Comparison of ENCODE assay signal across 20 cellular contexts in genomic region chr1:20138961-20139550, GRCh38. TPM values are rescaled to one million over a fixed set of nuclear protein-coding genes. Genes with fewer than 3 reads are reported as not detected.
DNase-seq lines count a peak whose midpoint lies in the region; ATAC-seq and TF ChIP-seq lines count a peak whose summit lies in the region.
"Had no signal": no experiment of that assay in that cellular context is flagged by ENCODE, and none has a peak within 500 bp of the region (broad histone marks: within the 10 kb centered on the region; RNA-seq: fewer than 3 reads in every experiment).

PLA2G2F (plus strand) TSS chr1:20139323; CDS start chr1:20139428, 105 bp downstream.

- dilution Hi-C loops in IMR-90 (cut with HindIII; ENCODE audit: low sequenced_read_pairs, unreplicated experiment): no loop called here

- TF ChIP-seq EP300 in sigmoid colon (IDR thresholded peaks at IDR 0.05): no peak

- intact Hi-C loops in IMR-90 (cut with micrococcal nuclease): no loop called here
- intact Hi-C loops in lower lobe of right lung (cut with DNase I): no loop called here
- intact Hi-C loops in sigmoid colon (cut with DNase I): no loop called here

- no peak within 1 kb of the TSS for H2AFZ ChIP-seq in IMR-90 (replicated peaks; ENCODE audit: low read length, poor library complexity)

- no peak within 1 kb of the TSS for H3K4ac ChIP-seq in IMR-90 (ENCODE audit: low read depth, low read length)

- H2AK5ac ChIP-seq in IMR-90 (ENCODE audit: low read depth, low read length): no peak within 1 kb of the TSS

- DNase-seq in IMR-90: no peak
- peak; percentile 22 for DNase-seq in lower lobe of right lung
- peak; percentile 39 for DNase-seq in sigmoid colon
- DNase-seq in activated T-cell treated with anti-CD3 and anti-CD28 coated beads for 4 hours: no peak
- DNase-seq in activated CD4-positive, alpha-beta memory T cell treated with anti-CD3 and anti-CD28 coated beads, Interleukin-2, amount 10 ng/mL, durations not matched to agents 7 days and 5 days: no peak
- DNase-seq: BE2C, DMS 273 treated with DMSO at 0.1 percent for 48 hours, HFFc6, KG1, NCI-H1092, NCI-H1694, NCI-H446, NCI-H774 had no signal

- no peak within 1 kb of the TSS for H3K27ac Mint-ChIP-seq in activated CD4-positive, alpha-beta memory T cell treated with anti-CD3 and anti-CD28 coated beads, Interleukin-2, amount 10 ng/mL, durations not matched to agents 7 days and 5 days
- H3K27ac Mint-ChIP-seq: HFFc6 had no signal

- TF ChIP-seq CTCF in IMR-90 (conservative IDR thresholded peaks at IDR 0.05; ENCODE audit: low read depth, low read length) (no peak), lower lobe of right lung (IDR thresholded peaks at IDR 0.05) (no peak), sigmoid colon (IDR thresholded peaks at IDR 0.05) (no peak)

- POLR2A ChIA-PET in IMR-90 (lab: Charles Lee; ENCODE audit: unreplicated experiment): no interaction called here
- POLR2A ChIA-PET in activated CD4-positive, alpha-beta memory T cell treated with anti-CD3 and anti-CD28 coated beads, Interleukin-2, amount 10 ng/mL, durations not matched to agents 7 days and 5 days (lab: Charles Lee): no interaction called here

- CTCF ChIA-PET in IMR-90 (lab: Yijun Ruan, JAX): no interaction called here
- CTCF ChIA-PET in activated CD4-positive, alpha-beta memory T cell treated with anti-CD3 and anti-CD28 coated beads, Interleukin-2, amount 10 ng/mL, durations not matched to agents 7 days and 5 days (lab: Charles Lee): no interaction called here

- H3K9ac ChIP-seq in BLaER1 treated with 17β-estradiol and CSF1 and Interleukin-3, amounts not matched to agents 10 nM and 100 nM: no peak within 1 kb of the TSS
- no peak within 1 kb of the TSS for H3K9ac ChIP-seq in IMR-90 (ENCODE audit: low read depth, low read length)

- in situ Hi-C loops in IMR-90 (cut with MboI; ENCODE audit: low sequenced_read_pairs): no loop called here

- H3K23ac ChIP-seq in IMR-90 (ENCODE audit: low read depth, low read length): no peak within 1 kb of the TSS

- no peak within 1 kb of the TSS for H2BK5ac ChIP-seq in IMR-90 (ENCODE audit: low read depth, low read length, poor library complexity, severe bottlenecking)

- no peak within 1 kb of the TSS for H3K14ac ChIP-seq in IMR-90 (replicated peaks; ENCODE audit: low read depth, low read length)

- H3K79me1 ChIP-seq in IMR-90 (ENCODE audit: low read depth in 1 of 2, low read length in 2 of 2): no peaks in the 10 kb centered on the region

- no peaks in the 10 kb centered on the region for H3K4me1 Mint-ChIP-seq in activated CD4-positive, alpha-beta memory T cell treated with anti-CD3 and anti-CD28 coated beads, Interleukin-2, amount 10 ng/mL, durations not matched to agents 7 days and 5 days

- H3K36me3 ChIP-seq in BLaER1 treated with 17β-estradiol and CSF1 and Interleukin-3, amounts not matched to agents 10 nM and 100 nM: no peaks in the 10 kb centered on the region
- H3K36me3 ChIP-seq in IMR-90 (ENCODE audit: control insufficient read depth, insufficient read depth, low read length): no peaks in the 10 kb centered on the region
- H3K36me3 ChIP-seq in lower lobe of right lung: no peaks in the 10 kb centered on the region
- H3K36me3 ChIP-seq in sigmoid colon: no peaks in the 10 kb centered on the region
- H3K36me3 ChIP-seq: BE2C had no signal

- ATAC-seq in IMR-90 (ENCODE audit: low read depth) (no peak), lower lobe of right lung (no peak), GM19328 (IDR thresholded peaks at IDR 0.05; ENCODE audit: unreplicated experiment) (no peak)
- ATAC-seq: Panc1, Right ventricle myocardium inferior had no signal

- H3K36me3 Mint-ChIP-seq in activated CD4-positive, alpha-beta memory T cell treated with anti-CD3 and anti-CD28 coated beads, Interleukin-2, amount 10 ng/mL, durations not matched to agents 7 days and 5 days (ENCODE audit: low read depth): no peaks in the 10 kb centered on the region

- BruUV-seq in IMR-90 (replicated peaks; lab: Mats Ljungman, UMichigan): no TSS peak

- no peak within 1 kb of the TSS for H2BK15ac ChIP-seq in IMR-90 (ENCODE audit: low read depth, low read length)

- H3K4me1 ChIP-seq in BLaER1 treated with 17β-estradiol and CSF1 and Interleukin-3, amounts not matched to agents 10 nM and 100 nM: peaks cover 8 to 15% (median 14%) of the 10 kb centered on the region in 10 experiments; a peak in 17 of 20 replicates
- H3K4me1 ChIP-seq in IMR-90 (ENCODE audit: control insufficient read depth, insufficient read depth, low read length) (no peaks in the 10 kb centered on the region), lower lobe of right lung (no peaks in the 10 kb centered on the region), sigmoid colon (no peaks in the 10 kb centered on the region)
- H3K4me1 ChIP-seq: BE2C had no signal

- no peak within 1 kb of the TSS for H2BK120ac ChIP-seq in IMR-90 (ENCODE audit: low read depth, low read length)

- peak within 1 kb of the TSS in 10 of 11 experiments; percentile 1 to 64 (median 32); a peak in 16 of 22 replicates for H3K4me2 ChIP-seq in BLaER1 treated with 17β-estradiol and CSF1 and Interleukin-3, amounts not matched to agents 10 nM and 100 nM
- no peak within 1 kb of the TSS for H3K4me2 ChIP-seq in IMR-90 (ENCODE audit: low read depth, low read length)

- H3K4me3 Mint-ChIP-seq in activated CD4-positive, alpha-beta memory T cell treated with anti-CD3 and anti-CD28 coated beads, Interleukin-2, amount 10 ng/mL, durations not matched to agents 7 days and 5 days: no peak within 1 kb of the TSS
- H3K4me3 Mint-ChIP-seq: HFFc6 had no signal

- WGBS in IMR-90 (ENCODE audit: extremely low coverage in 2 of 2, insufficient read length in 1 of 2), 2 experiments: 80% methylated on average over 1 of the region's 9 CpGs; no CpG with 5 or more reads in 1 of the 2 experiments
- WGBS in sigmoid colon, 2 donors: 85 to 88% methylated on average over 9 of the region's 9 CpGs

- H3K9me3 ChIP-seq in BLaER1 treated with 17β-estradiol and CSF1 and Interleukin-3, amounts not matched to agents 10 nM and 100 nM (replicated peaks in 1 of 11): no peaks in the 10 kb centered on the region
- H3K9me3 ChIP-seq in IMR-90 (ENCODE audit: control insufficient read depth, insufficient read depth, low read length) (no peaks in the 10 kb centered on the region), lower lobe of right lung (no peaks in the 10 kb centered on the region), sigmoid colon (no peaks in the 10 kb centered on the region)
- H3K9me3 ChIP-seq: BE2C had no signal

- no peak within 1 kb of the TSS for H2BK20ac ChIP-seq in IMR-90 (ENCODE audit: low read depth, low read length)

- H2AK9ac ChIP-seq in IMR-90 (replicated peaks; ENCODE audit: low read depth, low read length, poor library complexity): peak within 1 kb of the TSS; percentile 42

- no peak within 1 kb of the TSS for H3K18ac ChIP-seq in IMR-90 (ENCODE audit: low read depth, low read length)

- H3K9me3 Mint-ChIP-seq in activated CD4-positive, alpha-beta memory T cell treated with anti-CD3 and anti-CD28 coated beads, Interleukin-2, amount 10 ng/mL, durations not matched to agents 7 days and 5 days: no peaks in the 10 kb centered on the region
- H3K9me3 Mint-ChIP-seq: HFFc6 had no signal

- peaks cover 0 to 6% (median 0%) of the 10 kb centered on the region in 11 experiments; a peak in 2 of 22 replicates for H4K20me1 ChIP-seq in BLaER1 treated with 17β-estradiol and CSF1 and Interleukin-3, amounts not matched to agents 10 nM and 100 nM
- no peaks in the 10 kb centered on the region; the same call in 1 of the 2 replicates for H4K20me1 ChIP-seq in IMR-90 (ENCODE audit: insufficient read depth, low read length)

- TF ChIP-seq RAD21 in IMR-90 (IDR thresholded peaks at IDR 0.05; ENCODE audit: low read length): no peak

- H4K8ac ChIP-seq in IMR-90 (ENCODE audit: low read depth in 2 of 2, low read length in 2 of 2): no peak within 1 kb of the TSS

- H4K5ac ChIP-seq in IMR-90 (ENCODE audit: low read depth, low read length): no peak within 1 kb of the TSS

- H3K27ac ChIP-seq in BLaER1 treated with 17β-estradiol and CSF1 and Interleukin-3, amounts not matched to agents 10 nM and 100 nM: no peak within 1 kb of the TSS
- H3K27ac ChIP-seq in IMR-90 (ENCODE audit: insufficient read depth, low read length) (no peak within 1 kb of the TSS), lower lobe of right lung (no peak within 1 kb of the TSS), sigmoid colon (no peak within 1 kb of the TSS)

- 0 out of 2 replicates have a peak, but pooled peaks cover 3% of the 10 kb centered on the region for H3K9me1 ChIP-seq in IMR-90 (ENCODE audit: insufficient read depth, low read length)

- H3K27me3 ChIP-seq in BLaER1 treated with 17β-estradiol and CSF1 and Interleukin-3, amounts not matched to agents 10 nM and 100 nM: no peaks in the 10 kb centered on the region
- H3K27me3 ChIP-seq in IMR-90 (ENCODE audit: control insufficient read depth, insufficient read depth, low read length) (peaks cover 18% of the 10 kb centered on the region), lower lobe of right lung (ENCODE audit: low read depth) (no peaks in the 10 kb centered on the region), sigmoid colon (peaks cover 0 to 8% (median 0%) of the 10 kb centered on the region in 3 donors)
- H3K27me3 ChIP-seq: BE2C had no signal

- peaks cover 6% of the 10 kb centered on the region for H3K27me3 Mint-ChIP-seq in activated CD4-positive, alpha-beta memory T cell treated with anti-CD3 and anti-CD28 coated beads, Interleukin-2, amount 10 ng/mL, durations not matched to agents 7 days and 5 days

- TF ChIP-seq POLR2A in IMR-90 (IDR thresholded peaks at IDR 0.05; ENCODE audit: low read depth, low read length): no peak
- no peak for TF ChIP-seq POLR2A in sigmoid colon (IDR thresholded peaks at IDR 0.05)

- no peak within 1 kb of the TSS for H4K91ac ChIP-seq in IMR-90 (ENCODE audit: insufficient read depth, low read depth, low read length)

- H3K4me3 ChIP-seq in BLaER1 treated with 17β-estradiol and CSF1 and Interleukin-3, amounts not matched to agents 10 nM and 100 nM: no peak within 1 kb of the TSS
- no peak within 1 kb of the TSS for H3K4me3 ChIP-seq in IMR-90 (ENCODE audit: insufficient read depth, low read depth, low read length)
- H3K4me3 ChIP-seq in lower lobe of right lung: no peak within 1 kb of the TSS
- no peak within 1 kb of the TSS for H3K4me3 ChIP-seq in sigmoid colon

- H3K56ac ChIP-seq in IMR-90 (ENCODE audit: extremely low read depth, insufficient read depth, low read length): no peak within 1 kb of the TSS

TF ChIP-seq in IMR-90, 13 proteins besides CTCF, POLR2A, EP300 and RAD21 (continues in another document):
- TF ChIP-seq RFX5 (IDR thresholded peaks at IDR 0.05; ENCODE audit: low read depth, low read length) (no peak), RCOR1 (IDR thresholded peaks at IDR 0.05; ENCODE audit: insufficient replicate concordance, low read length) (no peak)

RNA-seq across cellular contexts. Expression of gene PLA2G2F, which starts in this region (rescaled TPM):
- not detected in 2 replicates for total RNA-seq in IMR-90 (2012; rRNA removed)
- not detected in 2 replicates for polyA plus RNA-seq in IMR-90 (2012; rRNA removed)
- not detected in 2 replicates for polyA plus RNA-seq in IMR-90 (2012; cell fraction: cytosol; rRNA removed)
- not detected in 2 replicates for polyA plus RNA-seq in IMR-90 (2012; cell fraction: nucleus; rRNA removed; ENCODE audit: low replicate concordance)
- total RNA-seq in lower lobe of right lung: not detected
- not detected for total RNA-seq in sigmoid colon
- under 1 TPM in 2 of 3 donors, not detected in 1; 0.60 to 0.80 TPM for polyA plus RNA-seq in sigmoid colon
- total RNA-seq in activated CD4-positive, alpha-beta memory T cell treated with anti-CD3 and anti-CD28 coated beads, Interleukin-2, amount 10 ng/mL, durations not matched to agents 7 days and 5 days: not detected
- total RNA-seq: Daoy, H1, HFFc6, M059J, Right ventricle myocardium inferior had no signal
- polyA plus RNA-seq: H1 had no signal

Comparison
In these comparisons a context has a peak if more than half of its experiments do, and no peak if none do; other contexts are left out.
1. Peak in DNase-seq in lower lobe of right lung; RNA of the gene not detected or under 1 TPM.
2. Peak in DNase-seq in sigmoid colon; RNA of the gene not detected or under 1 TPM.